In genomic region chr20:16576219-16576618, GRCh38 we compare ENCODE assay signal across 23 cellular contexts. TPM values are rescaled to one million over a fixed set of nuclear protein-coding genes. Genes with fewer than 3 reads are reported as not detected.
DNase-seq lines count a peak whose midpoint lies in the region; ATAC-seq, FAIRE-seq and TF ChIP-seq lines count a peak whose summit lies in the region.
"Had no signal": no experiment of that assay in that cellular context is flagged by ENCODE, and none has a peak within 500 bp of the region (broad histone marks: within the 10 kb centered on the region; RNA-seq: fewer than 3 reads in every experiment).

No MANE protein-coding gene starts in this region.

- H3K27me3 ChIP-seq in BLaER1 treated with 17β-estradiol and CSF1 and Interleukin-3, amounts not matched to agents 10 nM and 100 nM = no peaks in the 10 kb centered on the region
- H3K27me3 ChIP-seq: esophagus squamous epithelium, tibial nerve had no signal

- H3K9me3 ChIP-seq in A549 = no peaks in the 10 kb centered on the region
- H3K9me3 ChIP-seq in BLaER1 treated with 17β-estradiol and CSF1 and Interleukin-3, amounts not matched to agents 10 nM and 100 nM (replicated peaks in 1 of 11) = no peaks in the 10 kb centered on the region
- H3K9me3 ChIP-seq in OCI-LY7 (ENCODE audit: low read length) = no peaks in the 10 kb centered on the region
- H3K9me3 ChIP-seq in kidney (ENCODE audit: control insufficient read depth in 1 of 2, low read length in 2 of 2) = no peaks in the 10 kb centered on the region
- H3K9me3 ChIP-seq: esophagus squamous epithelium, tibial nerve had no signal

- POLR2A ChIA-PET in A549 (lab: Yijun Ruan, JAX) (no interaction called here), OCI-LY7 (lab: Charles Lee) (interaction anchor here (0.7 to 0.8 kb wide), 2 partner anchors 40 to 56 kb away, joined by 3 to 6 read pairs; no protein-coding TSS in a partner anchor)

- H3K4me3 ChIP-seq in A549 (peak overlapping the region; percentile 63; the same call in 2 of the 3 replicates), OCI-LY7 (ENCODE audit: low read depth, low read length, poor library complexity, severe bottlenecking) (no peak overlapping the region), kidney (ENCODE audit: low read length in 2 of 2) (no peak overlapping the region)
- H3K4me3 ChIP-seq in BLaER1 treated with 17β-estradiol and CSF1 and Interleukin-3, amounts not matched to agents 10 nM and 100 nM = no peak overlapping the region

- 73% methylated on average over 8 of the region's 8 CpGs for WGBS in A549 (ENCODE audit: missing lambda C conversion rate)

- no peak for TF ChIP-seq RAD21 in A549 (conservative IDR thresholded peaks at IDR 0.05 in 1 of 2, IDR thresholded peaks at IDR 0.05 in 1 of 2)

- H3K79me2 ChIP-seq in OCI-LY7 (ENCODE audit: insufficient read depth, low read depth, low read length) = no peaks in the 10 kb centered on the region

- no peak for ATAC-seq in A549
- ATAC-seq: activated naive CD4-positive, alpha-beta T cell treated with anti-CD3 and anti-CD28 coated beads, Interleukin-2, amount 50 U/mL, for 72 hours; left lobe of liver; T-helper 17 cell had no signal

- no peak for TF ChIP-seq POLR2A in A549 (IDR thresholded peaks at IDR 0.05; ENCODE audit: low read length)

- no TSS peak for BruUV-seq in OCI-LY7 (replicated peaks; lab: Mats Ljungman, UMichigan)

- peak; percentile 39 to 52 for DNase-seq in A549 (ENCODE audit: low read depth in 1 of 2, low spot score in 1 of 2)
- no peak for DNase-seq in OCI-LY7 (ENCODE audit: low spot score)
- DNase-seq in kidney = no peak
- no peak for DNase-seq in NCI-H187 treated with DMSO at 0.1 percent for 48 hours (lab: John Stamatoyannopoulos, UW)
- no peak for DNase-seq in activated gamma-delta T cell treated with Interleukin-2 at 50 U/mL for 16 hours
- DNase-seq in glomerular visceral epithelial cell (ENCODE audit: extremely low spot score) = no peak
- DNase-seq: activated T-cell treated with anti-CD3 and anti-CD28 coated beads for 4 hours; effector memory CD4-positive, alpha-beta T cell; esophagus squamous epithelium; HCEC 1CT; NCI-H1417; NCI-H2171 treated with DMSO at 0.1 percent for 48 hours; NCI-H748 treated with DMSO at 0.1 percent for 48 hours; PC-9; stimulated activated CD4-positive, alpha-beta T cell treated with anti-CD3 and anti-CD28 coated beads, Interleukin-1b, Interleukin-23, amount 100 ng/mL, for 48 hours; stimulated activated naive CD4-positive, alpha-beta T cell treated with Interleukin-2 at 50 U/mL for 16 hours; T-helper 17 cell had no signal

- FAIRE-seq in A549 (lab: Jason Lieb, UNC) = no peak
- peak; percentile 15 for FAIRE-seq in kidney (lab: Jason Lieb, UNC)
- FAIRE-seq: HTR-8/SVneo had no signal

- peaks cover 32% of the 10 kb centered on the region; the same call in 2 of the 3 replicates for H3K4me1 ChIP-seq in A549
- peaks cover 31 to 41% (median 37%) of the 10 kb centered on the region in 10 experiments for H3K4me1 ChIP-seq in BLaER1 treated with 17β-estradiol and CSF1 and Interleukin-3, amounts not matched to agents 10 nM and 100 nM
- H3K4me1 ChIP-seq in OCI-LY7 (ENCODE audit: insufficient read depth, low read length, poor library complexity, severe bottlenecking) = peaks cover 26% of the 10 kb centered on the region
- peaks cover 14 to 34% of the 10 kb centered on the region in 2 donors for H3K4me1 ChIP-seq in kidney (ENCODE audit: control insufficient read depth in 1 of 2, insufficient read depth in 1 of 2, low read depth in 1 of 2, low read length in 2 of 2)

- H2AFZ ChIP-seq in OCI-LY7 (ENCODE audit: low read length) = 0 out of 2 replicates have a peak overlapping the region, but pooled peaks have one; percentile 99

- CTCF ChIA-PET in A549 (lab: Yijun Ruan, JAX) (interaction anchor here (1.1 to 2.8 kb wide), 2 partner anchors 58 to 185 kb away, joined by 3 to 14 read pairs; no protein-coding TSS in a partner anchor), OCI-LY7 (lab: Charles Lee; ENCODE audit: unreplicated experiment) (no interaction called here)

- no peak for TF ChIP-seq EP300 in A549 (IDR thresholded peaks at IDR 0.05)

- H3K27ac ChIP-seq in A549 (peak overlapping the region; percentile 90 to 92; a peak in 4 of 6 replicates), OCI-LY7 (ENCODE audit: low read depth, low read length, poor library complexity, severe bottlenecking) (no peak overlapping the region), kidney (ENCODE audit: low read depth in 2 of 2, low read length in 2 of 2) (no peak overlapping the region)
- no peak overlapping the region; a peak in 1 of 22 replicates for H3K27ac ChIP-seq in BLaER1 treated with 17β-estradiol and CSF1 and Interleukin-3, amounts not matched to agents 10 nM and 100 nM
- H3K27ac ChIP-seq: PC-9 had no signal

- H4K20me1 ChIP-seq in BLaER1 treated with 17β-estradiol and CSF1 and Interleukin-3, amounts not matched to agents 10 nM and 100 nM = no peaks in the 10 kb centered on the region
- H4K20me1 ChIP-seq in OCI-LY7 (ENCODE audit: insufficient read depth, low read length) = no peaks in the 10 kb centered on the region

- H3K4me2 ChIP-seq in A549 (peak overlapping the region; percentile 85), OCI-LY7 (ENCODE audit: low read length) (no peak overlapping the region)
- peak overlapping the region in 8 of 11 experiments; percentile 85 to 95 (median 91); a peak in 12 of 22 replicates for H3K4me2 ChIP-seq in BLaER1 treated with 17β-estradiol and CSF1 and Interleukin-3, amounts not matched to agents 10 nM and 100 nM

- H3K9me2 ChIP-seq in OCI-LY7 (ENCODE audit: insufficient read depth, low read length) = no peaks in the 10 kb centered on the region

- H3K36me3 ChIP-seq in BLaER1 treated with 17β-estradiol and CSF1 and Interleukin-3, amounts not matched to agents 10 nM and 100 nM = no peaks in the 10 kb centered on the region
- H3K36me3 ChIP-seq in OCI-LY7 (ENCODE audit: insufficient read depth, low read length) (no peaks in the 10 kb centered on the region), kidney (ENCODE audit: control insufficient read depth in 1 of 2, insufficient read depth in 2 of 2, low read length in 2 of 2) (no peaks in the 10 kb centered on the region)
- H3K36me3 ChIP-seq: esophagus squamous epithelium, tibial nerve, WERI-Rb-1 had no signal

- no peak overlapping the region for H3K9ac ChIP-seq in BLaER1 treated with 17β-estradiol and CSF1 and Interleukin-3, amounts not matched to agents 10 nM and 100 nM
- no peak overlapping the region for H3K9ac ChIP-seq in kidney (ENCODE audit: low read length in 2 of 2)

- intact Hi-C loops in OCI-LY7 (cut with micrococcal nuclease; ENCODE audit: unreplicated experiment) = no loop called here
- intact Hi-C loops in kidney (cut with DNase I) = no loop called here

- no peak for TF ChIP-seq CTCF in A549 (IDR thresholded peaks at IDR 0.05)
- no peak for TF ChIP-seq CTCF in OCI-LY7 (conservative IDR thresholded peaks at IDR 0.05; ENCODE audit: low read length)
- no peak for TF ChIP-seq CTCF in kidney (IDR thresholded peaks at IDR 0.05; ENCODE audit: borderline replicate concordance, extremely low read depth, insufficient read depth)

TF ChIP-seq in A549, 52 proteins besides CTCF, POLR2A, EP300 and RAD21:
- TF ChIP-seq, protein P1, sequence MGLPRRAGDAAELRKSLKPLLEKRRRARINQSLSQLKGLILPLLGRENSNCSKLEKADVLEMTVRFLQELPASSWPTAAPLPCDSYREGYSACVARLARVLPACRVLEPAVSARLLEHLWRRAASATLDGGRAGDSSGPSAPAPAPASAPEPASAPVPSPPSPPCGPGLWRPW (IDR thresholded peaks at IDR 0.05) = no peak
- TF ChIP-seq CBX8 (IDR thresholded peaks at IDR 0.05) (no peak), JUN (IDR thresholded peaks at IDR 0.05) (no peak), NR3C1 (IDR thresholded peaks at IDR 0.05) (no peak), USF2 (IDR thresholded peaks at IDR 0.05) (peak; percentile 44), PBX3 (IDR thresholded peaks at IDR 0.05) (no peak), JUNB (IDR thresholded peaks at IDR 0.05) (no peak)
- TF ChIP-seq, protein P2, sequence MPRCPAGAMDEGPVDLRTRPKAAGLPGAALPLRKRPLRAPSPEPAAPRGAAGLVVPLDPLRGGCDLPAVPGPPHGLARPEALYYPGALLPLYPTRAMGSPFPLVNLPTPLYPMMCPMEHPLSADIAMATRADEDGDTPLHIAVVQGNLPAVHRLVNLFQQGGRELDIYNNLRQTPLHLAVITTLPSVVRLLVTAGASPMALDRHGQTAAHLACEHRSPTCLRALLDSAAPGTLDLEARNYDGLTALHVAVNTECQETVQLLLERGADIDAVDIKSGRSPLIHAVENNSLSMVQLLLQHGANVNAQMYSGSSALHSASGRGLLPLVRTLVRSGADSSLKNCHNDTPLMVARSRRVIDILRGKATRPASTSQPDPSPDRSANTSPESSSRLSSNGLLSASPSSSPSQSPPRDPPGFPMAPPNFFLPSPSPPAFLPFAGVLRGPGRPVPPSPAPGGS (IDR thresholded peaks at IDR 0.05) = no peak

RNA-seq across cellular contexts. Expression of gene KIF16B, which starts 3.0 kb away (rescaled TPM):
- polyA plus RNA-seq in A549 (2011; rRNA removed) (23.3 and 27.4 TPM in 2 replicates), A549 (2017; fragmentation: RNase III; extraction: RNeasy Plus Mini Kit Qiagen cat#74134 plus additional on column Dnase treatment) (12.1 to 14.1 TPM (median 13.8 TPM) in 3 replicates), kidney (ENCODE audit: insufficient read depth, low read depth, low replicate concordance) (15.0 TPM)
- polyA plus RNA-seq in A549 (2012; cell fraction: cytosol; rRNA removed) = 6.1 and 7.1 TPM in 2 replicates
- 9.5 and 12.0 TPM in 2 replicates for polyA plus RNA-seq in A549 (2012; cell fraction: nucleus; rRNA removed)
- 20.2 and 24.1 TPM in 2 replicates for polyA minus RNA-seq in A549 (2011; rRNA and poly(A)+ RNA removed)
- 6.2 and 8.6 TPM in 2 replicates for total RNA-seq in OCI-LY7 (2014; rRNA removed; shearing (Covaris generic))
- total RNA-seq in OCI-LY7 (2022) (11.2 and 11.8 TPM in 2 replicates), kidney (19.7 TPM)

Comparison
In these comparisons a context has a peak if more than half of its experiments do, and no peak if none do; other contexts are left out.
1. DNase-seq: peak in A549 (2 of 2); none in OCI-LY7 (single experiment), kidney (single experiment), NCI-H187 treated with DMSO at 0.1 percent for 48 hours (single experiment), activated gamma-delta T cell treated with Interleukin-2 at 50 U/mL for 16 hours (single experiment) and glomerular visceral epithelial cell (single experiment).
2. H3K27ac ChIP-seq: peak in A549 (2 of 2); none in BLaER1 treated with 17β-estradiol and CSF1 and Interleukin-3, amounts not matched to agents 10 nM and 100 nM (0 of 11), OCI-LY7 (single experiment) and kidney (0 of 2).